In the genomic region with DNA sequence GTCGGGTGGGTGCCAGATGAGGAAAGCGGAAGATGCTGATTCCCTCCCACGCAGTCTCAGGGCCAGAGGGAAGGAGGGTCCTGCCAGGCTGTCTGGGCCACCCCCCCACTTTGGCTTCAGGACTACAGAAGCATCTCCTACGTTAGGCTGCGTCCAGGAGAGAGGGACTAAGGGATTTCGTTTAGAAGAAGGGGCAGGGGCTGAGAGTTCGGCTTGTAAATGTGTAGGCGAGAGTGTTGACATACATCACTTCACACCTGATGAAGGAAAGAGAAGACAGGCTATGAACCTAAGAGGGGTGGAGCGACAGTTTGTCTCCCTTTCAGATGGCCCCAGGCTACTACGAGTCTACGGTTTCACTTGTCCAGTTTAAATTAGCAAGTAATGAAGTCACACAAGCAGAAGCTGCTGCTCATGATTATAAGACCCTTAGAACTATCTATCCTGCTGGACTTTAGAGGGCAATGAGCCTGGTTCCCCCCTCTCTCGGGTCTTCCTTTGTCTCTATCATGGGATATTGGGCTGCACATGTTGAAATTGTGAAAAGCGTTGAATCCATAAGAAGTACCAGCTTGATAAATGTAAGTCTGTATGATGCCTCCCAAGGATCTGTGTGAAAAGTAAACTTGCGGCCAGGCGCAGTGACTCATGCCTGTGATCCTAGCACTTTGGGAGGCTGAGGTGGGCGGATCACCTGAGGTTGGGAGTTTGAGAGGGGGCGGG, we compare ENCODE assay signal across 8 cellular contexts.
DNase-seq lines count a peak whose midpoint lies in the region; ATAC-seq and TF ChIP-seq lines count a peak whose summit lies in the region.

No MANE protein-coding gene starts in this region.

- no peak for TF ChIP-seq CTCF in heart right ventricle (IDR thresholded peaks at IDR 0.05)

- no peaks in the 10 kb centered on the region for H4K20me1 ChIP-seq in GM23248 (ENCODE audit: insufficient read depth)

- ATAC-seq in heart right ventricle, result peak in 6 of 8 donors; percentile 2 to 41 (median 22)
- ATAC-seq in HG03175 (IDR thresholded peaks at IDR 0.05; ENCODE audit: unreplicated experiment), result no peak

- H3K79me2 ChIP-seq in GM23248 (ENCODE audit: insufficient read depth), result peaks cover 36% of the 10 kb centered on the region; the same call in 1 of the 2 replicates

- H3K9me2 ChIP-seq in GM23248 (ENCODE audit: insufficient read depth), result no peaks in the 10 kb centered on the region

- H3K9me3 ChIP-seq in GM23248 (ENCODE audit: low read depth) (no peaks in the 10 kb centered on the region), heart right ventricle (no peaks in the 10 kb centered on the region), skeletal muscle satellite cell (replicated peaks; ENCODE audit: low read length) (no peaks in the 10 kb centered on the region)

- H3K9ac ChIP-seq in GM23248 (peak overlapping the region; percentile 76), skeletal muscle satellite cell (ENCODE audit: low read depth, low read length) (peak overlapping the region; percentile 92)

- H3K27me3 ChIP-seq in GM23248 (replicated peaks; ENCODE audit: insufficient read depth) (no peaks in the 10 kb centered on the region), heart right ventricle (no peaks in the 10 kb centered on the region), skeletal muscle satellite cell (ENCODE audit: control insufficient read depth, insufficient read depth, low read length) (no peaks in the 10 kb centered on the region)

- 60 to 61% methylated on average over 17 of the region's 17 CpGs for WGBS in GM23248 (ENCODE audit: low coverage in 1 of 2, low lambda C conversion rate in 2 of 2, missing lambda C conversion rate in 2 of 2), 2 experiments
- 71 to 73% methylated on average over 17 of the region's 17 CpGs for WGBS in heart right ventricle, 2 donors

- H2AFZ ChIP-seq in GM23248, result no peak overlapping the region

- H3K4me1 ChIP-seq in GM23248 (ENCODE audit: insufficient read depth) (peaks cover 55% of the 10 kb centered on the region), heart right ventricle (peaks cover 16 to 55% (median 40%) of the 10 kb centered on the region in 9 donors), skeletal muscle satellite cell (ENCODE audit: control insufficient read depth, insufficient read depth, low read length) (peaks cover 66% of the 10 kb centered on the region)

- H3K4me2 ChIP-seq in GM23248 (ENCODE audit: unreplicated experiment), result peak overlapping the region; percentile 76
- peak overlapping the region; percentile 55 for H3K4me2 ChIP-seq in skeletal muscle satellite cell (ENCODE audit: low read length)

- H3K27ac ChIP-seq in GM23248 (peak overlapping the region; percentile 93), heart right ventricle (peak overlapping the region in 6 of 10 donors; percentile 41 to 94 (median 75))

- in situ Hi-C loops in GM23248 (cut with MboI) (no loop called here), KBM-7 (cut with MboI; ENCODE audit: low pct_unique_long_range_greater_than_20kb, low sequenced_read_pairs) (no loop called here)

- H3K36me3 ChIP-seq in GM23248 (ENCODE audit: low read depth) (no peaks in the 10 kb centered on the region), heart right ventricle (no peaks in the 10 kb centered on the region), skeletal muscle satellite cell (ENCODE audit: insufficient read depth, low read length) (no peaks in the 10 kb centered on the region)

- intact Hi-C loops in heart right ventricle (cut with DNase I), result loop anchor here in 1 of 10 donors (10.0 kb wide), 1 partner anchor 135 kb away; no protein-coding TSS in a partner anchor

- H3F3A ChIP-seq in GM23248 (ENCODE audit: insufficient read depth), result peaks cover 65% of the 10 kb centered on the region

- peak; percentile 61 for DNase-seq in GM23248
- peak; percentile 82 for DNase-seq in SW480 (ENCODE audit: low spot score)
- DNase-seq in heart right ventricle, result no peak
- DNase-seq in KBM-7, result no peak
- no peak for DNase-seq in activated naive CD4-positive, alpha-beta T cell (lab: John Stamatoyannopoulos, UW)
- no peak for DNase-seq in cerebellar cortex (ENCODE audit: low spot score)

- 0 out of 2 replicates have a peak overlapping the region, but pooled peaks have one; percentile 48 for H3K4me3 ChIP-seq in GM23248
- H3K4me3 ChIP-seq in heart right ventricle, result no peak overlapping the region
- peak overlapping the region; percentile 2 for H3K4me3 ChIP-seq in skeletal muscle satellite cell (ENCODE audit: low read length)

Comparison
In these comparisons a context has a peak if more than half of its experiments do, and no peak if none do; other contexts are left out.
1. DNase-seq: peak in GM23248 (single experiment) and SW480 (single experiment); none in heart right ventricle (0 of 2), KBM-7 (single experiment), activated naive CD4-positive, alpha-beta T cell (0 of 4) and cerebellar cortex (single experiment).
2. H3K4me3 ChIP-seq: peak in GM23248 (single experiment) and skeletal muscle satellite cell (single experiment); none in heart right ventricle (0 of 10).